Comparison of ENCODE assay signal across 26 cellular contexts in genomic region chr5:128506643-128507042, GRCh38.
"Had no signal": no experiment of that assay in that cellular context is flagged by ENCODE, and none has a peak within 500 bp of the region (broad histone marks: within the 10 kb centered on the region; RNA-seq: fewer than 3 reads in every experiment).

No MANE protein-coding gene starts in this region.

- H3K4me1 ChIP-seq: colonic mucosa, esophagus squamous epithelium, gastrocnemius medialis, heart right ventricle, left lung, lower lobe of right lung had no signal

- H3K9me3 ChIP-seq: colonic mucosa, gastrocnemius medialis, lower lobe of right lung had no signal

- H3K4me3 ChIP-seq: colonic mucosa, esophagus squamous epithelium, gastrocnemius medialis, heart right ventricle, left lung, lower lobe of right lung, mucosa of descending colon had no signal

- H3K27ac ChIP-seq: colonic mucosa, epithelial cell of prostate, esophagus squamous epithelium, gastrocnemius medialis, heart right ventricle, left lung, lower lobe of right lung had no signal

- FAIRE-seq: endometrium, islet of Langerhans, keratinocyte had no signal

- H3K27me3 ChIP-seq: colonic mucosa, esophagus squamous epithelium, gastrocnemius medialis, heart right ventricle, left lung had no signal

- H3K36me3 ChIP-seq: colonic mucosa, esophagus squamous epithelium, gastrocnemius medialis, heart right ventricle, left lung, lower lobe of right lung had no signal

- DNase-seq: colonic mucosa; cortex of kidney; effector CD8-positive, alpha-beta T cell; effector memory CD8-positive, alpha-beta T cell; endodermal cell; erythroblast; esophagus squamous epithelium; foreskin fibroblast; foreskin melanocyte; gastrocnemius medialis; glutamatergic neuron; head of caudate nucleus; heart right ventricle; hippocampal formation; left cardiac atrium; left lung; left ventricle myocardium superior; lower lobe of right lung; mesenchymal stem cell; mucosa of descending colon; naive B cell had no signal

- ATAC-seq: effector memory CD8-positive, alpha-beta T cell; esophagus mucosa; gastrocnemius medialis; heart right ventricle; left cardiac atrium; left lung; left ventricle myocardium superior; lower lobe of right lung; mucosa of descending colon had no signal
